In genomic region chr20:32480361-32481199, GRCh38 we compare ENCODE assay signal across 11 cellular contexts.
DNase-seq lines count a peak whose midpoint lies in the region; ATAC-seq and TF ChIP-seq lines count a peak whose summit lies in the region.
"Had no signal": no experiment of that assay in that cellular context is flagged by ENCODE, and none has a peak within 500 bp of the region (broad histone marks: within the 10 kb centered on the region; RNA-seq: fewer than 3 reads in every experiment).

No MANE protein-coding gene starts in this region.

- 93% methylated on average over 11 of the region's 12 CpGs for WGBS in SK-N-SH (ENCODE audit: low lambda C conversion rate)
- 76% methylated on average over 12 of the region's 12 CpGs for WGBS in ectodermal cell, 2 experiments

- peaks cover 74% of the 10 kb centered on the region for H3K79me2 ChIP-seq in SK-N-SH (ENCODE audit: insufficient read depth)

- H3K9me2 ChIP-seq in SK-N-SH: no peaks in the 10 kb centered on the region

- DNase-seq in SK-N-SH: no peak
- DNase-seq in mucosa of descending colon: peak; percentile 40 to 44 (median 43)
- no peak for DNase-seq in tibial artery
- DNase-seq in HEK293T (ENCODE audit: extremely low spot score): no peak
- no peak for DNase-seq in stimulated activated CD4-positive, alpha-beta T cell treated with anti-CD3 and anti-CD28 coated beads, Interleukin-1b, Interleukin-23, amount 100 ng/mL, for 48 hours
- DNase-seq: activated B cell treated with CpG ODN at 0.5 μM for 24 hours, cortex of kidney, NCI-H510A treated with DMSO at 0.1 percent for 48 hours had no signal

- peaks cover 0 to 5% of the 10 kb centered on the region in 2 experiments for H3K36me3 ChIP-seq in SK-N-SH (replicated peaks in 1 of 2; ENCODE audit: control insufficient read depth in 1 of 2, insufficient read depth in 2 of 2, low read length in 1 of 2)
- no peaks in the 10 kb centered on the region for H3K36me3 ChIP-seq in ectodermal cell (ENCODE audit: control insufficient read depth, insufficient read depth, low read length)
- no peaks in the 10 kb centered on the region for H3K36me3 ChIP-seq in mucosa of descending colon (ENCODE audit: low read depth)
- no peaks in the 10 kb centered on the region for H3K36me3 ChIP-seq in tibial artery

- CTCF ChIA-PET in SK-N-SH (lab: Yijun Ruan, JAX) (interaction anchor here (0.7 to 1.3 kb wide), 3 partner anchors 8 to 43 kb away, joined by 3 to 6 read pairs (median 4); no protein-coding TSS in a partner anchor), HEK293T (lab: Yijun Ruan, JAX) (interaction anchor here (0.6 to 1.0 kb wide), 2 partner anchors 172 to 287 kb away, joined by 3 to 8 read pairs; no protein-coding TSS in a partner anchor)

- H3K4me1 ChIP-seq in SK-N-SH (ENCODE audit: control insufficient read depth in 1 of 2, insufficient read depth in 2 of 2, low read depth in 1 of 2, low read length in 1 of 2) (peaks cover 12 to 60% of the 10 kb centered on the region in 2 experiments), ectodermal cell (ENCODE audit: control insufficient read depth, insufficient read depth, low read length) (peaks cover 39% of the 10 kb centered on the region), mucosa of descending colon (ENCODE audit: low read depth) (peaks cover 65% of the 10 kb centered on the region), tibial artery (peaks cover 0 to 48% (median 27%) of the 10 kb centered on the region in 4 donors)

- peak overlapping the region; percentile 94 for H3K4me2 ChIP-seq in SK-N-SH

- no peak overlapping the region for H3K9ac ChIP-seq in SK-N-SH

- H3K27me3 ChIP-seq in SK-N-SH (ENCODE audit: insufficient read depth) (no peaks in the 10 kb centered on the region), ectodermal cell (ENCODE audit: control insufficient read depth, insufficient read depth, low read length, poor library complexity, severe bottlenecking) (no peaks in the 10 kb centered on the region), tibial artery (no peaks in the 10 kb centered on the region)

- TF ChIP-seq EP300 in SK-N-SH (IDR thresholded peaks at IDR 0.05; ENCODE audit: borderline replicate concordance in 1 of 2, low read depth in 1 of 2, low read length in 1 of 2): no peak

- no peak overlapping the region for H3K4me3 ChIP-seq in SK-N-SH (ENCODE audit: low read depth in 2 of 2, low read length in 1 of 2)
- H3K4me3 ChIP-seq in ectodermal cell (ENCODE audit: insufficient read depth, low read depth, low read length): peak overlapping the region; percentile 61
- no peak overlapping the region for H3K4me3 ChIP-seq in mucosa of descending colon
- no peak overlapping the region for H3K4me3 ChIP-seq in tibial artery

- H4K20me1 ChIP-seq in SK-N-SH (ENCODE audit: insufficient read depth): peaks cover 60% of the 10 kb centered on the region

- H3K9me3 ChIP-seq in SK-N-SH (no peaks in the 10 kb centered on the region), ectodermal cell (ENCODE audit: control insufficient read depth, low read length) (no peaks in the 10 kb centered on the region), mucosa of descending colon (no peaks in the 10 kb centered on the region), tibial artery (no peaks in the 10 kb centered on the region)

- no peak for TF ChIP-seq RAD21 in SK-N-SH (IDR thresholded peaks at IDR 0.05; ENCODE audit: low read length)

- peaks cover 16% of the 10 kb centered on the region for H3F3A ChIP-seq in SK-N-SH (replicated peaks; ENCODE audit: insufficient read depth)

- TF ChIP-seq CTCF in SK-N-SH (IDR thresholded peaks at IDR 0.05): no peak
- TF ChIP-seq CTCF in mucosa of descending colon (IDR thresholded peaks at IDR 0.05): no peak
- no peak for TF ChIP-seq CTCF in tibial artery (IDR thresholded peaks at IDR 0.05)

- intact Hi-C loops in mucosa of descending colon (cut with DNase I, micrococcal nuclease) (no loop called here), tibial artery (cut with DNase I; ENCODE audit: low total_unique reads) (no loop called here)

- POLR2A ChIA-PET in SK-N-SH (lab: Yijun Ruan, JAX): interaction anchor here (1.4 kb wide), 1 partner anchor 36 kb away, joined by 3 read pairs; no protein-coding TSS in a partner anchor
- POLR2A ChIA-PET in HEK293T (lab: Yijun Ruan, JAX): no interaction called here

- no peak overlapping the region for H2AFZ ChIP-seq in SK-N-SH (ENCODE audit: low read depth)

- H3K27ac ChIP-seq in SK-N-SH (ENCODE audit: low read depth in 2 of 2, low read length in 1 of 2) (peak overlapping the region in 1 of 2 experiments; percentile 36; a peak in 1 of 4 replicates), ectodermal cell (ENCODE audit: insufficient read depth, low read depth, low read length, poor library complexity, severe bottlenecking) (peak overlapping the region; percentile 44), tibial artery (peak overlapping the region; percentile 33 to 61)

- ATAC-seq in SK-N-SH treated with all-trans-retinoic acid at 6 μM for 48 hours (no peak), mucosa of descending colon (no peak), GM18520 (IDR thresholded peaks at IDR 0.05; ENCODE audit: unreplicated experiment) (no peak)

TF ChIP-seq in SK-N-SH, 30 proteins besides CTCF, POLR2A, EP300 and RAD21 (continues in another document):
- no peak for TF ChIP-seq RXRA (IDR thresholded peaks at IDR 0.05; ENCODE audit: borderline replicate concordance, low read depth)
- TF ChIP-seq JUND (IDR thresholded peaks at IDR 0.05): no peak
- no peak for TF ChIP-seq TEAD4 (IDR thresholded peaks at IDR 0.05; ENCODE audit: borderline replicate concordance, insufficient read depth)
- no peak for TF ChIP-seq PBX3 (IDR thresholded peaks at IDR 0.05)
- TF ChIP-seq RFX5 (IDR thresholded peaks at IDR 0.05; ENCODE audit: low read length): no peak
- no peak for TF ChIP-seq TAF1 (IDR thresholded peaks at IDR 0.05; ENCODE audit: borderline replicate concordance, low read depth, low read length)

TF ChIP-seq in SK-N-SH treated with all-trans-retinoic acid at 6 μM for 48 hours, 23 proteins besides CTCF, POLR2A, EP300 and RAD21:
- TF ChIP-seq PPARA (CRISPR knock-in tag; IDR thresholded peaks at IDR 0.05; ENCODE audit: borderline replicate concordance) (no peak), ZNF70 (CRISPR knock-in tag; IDR thresholded peaks at IDR 0.05) (no peak)
TF ChIP-seq in SK-N-SH treated with all-trans-retinoic acid at 6 μM for 48 hours: peak in this region for 0.

TF ChIP-seq in HEK293T, 16 proteins besides CTCF, POLR2A, EP300 and RAD21:
- TF ChIP-seq FOXM1 (IDR thresholded peaks at IDR 0.05; ENCODE audit: borderline replicate concordance) (no peak), ZNF384 (IDR thresholded peaks at IDR 0.05) (no peak), ELF4 (IDR thresholded peaks at IDR 0.05) (no peak), LEF1 (IDR thresholded peaks at IDR 0.05; ENCODE audit: borderline replicate concordance) (no peak)

Comparison
In these comparisons a context has a peak if more than half of its experiments do, and no peak if none do; other contexts are left out.
1. DNase-seq: peak in mucosa of descending colon (3 of 3); none in SK-N-SH (single experiment), tibial artery (0 of 2), HEK293T (single experiment) and stimulated activated CD4-positive, alpha-beta T cell treated with anti-CD3 and anti-CD28 coated beads, Interleukin-1b, Interleukin-23, amount 100 ng/mL, for 48 hours (single experiment).